7 cellular contexts compared by ENCODE assay signal in the genomic region with DNA sequence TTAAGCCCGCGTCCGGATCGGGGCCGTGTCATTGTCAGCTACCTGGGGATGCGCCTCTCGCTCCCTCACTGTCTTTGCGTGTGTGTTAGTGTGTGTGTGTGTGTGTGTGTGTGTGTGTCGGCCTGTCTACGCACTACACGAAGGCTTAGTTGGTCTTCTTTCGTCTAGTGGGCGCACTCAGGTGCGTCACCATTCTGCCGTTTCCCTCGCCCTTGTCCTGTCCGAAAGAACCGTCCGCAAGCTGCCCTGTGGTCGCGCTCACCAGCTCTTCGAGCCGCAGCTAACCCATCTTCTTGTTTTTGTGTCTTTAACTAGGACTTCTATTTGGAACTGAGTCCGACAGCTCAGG. TPM values are rescaled to one million over a fixed set of nuclear protein-coding genes. Genes with fewer than 3 reads are reported as not detected.
DNase-seq lines count a peak whose midpoint lies in the region; ATAC-seq, FAIRE-seq and TF ChIP-seq lines count a peak whose summit lies in the region.

No MANE protein-coding gene starts in this region.

- CTCF ChIA-PET in activated CD8-positive, alpha-beta T cell treated with anti-CD3 and anti-CD28 coated beads, Interleukin-2, amount 10 ng/mL, durations not matched to agents 7 days and 5 days (lab: Charles Lee), result interaction anchor here (1.4 kb wide), 1 partner anchor 23 kb away, joined by 3 read pairs; no protein-coding TSS in a partner anchor

- H3K4me3 ChIP-seq in HFF-Myc (replicated peaks; ENCODE audit: low read depth, low read length), result peak overlapping the region; percentile 39
- H3K4me3 ChIP-seq in iPS DF 6.9 (ENCODE audit: low read length), result peak overlapping the region; percentile 61; the same call in 1 of the 2 replicates
- H3K4me3 ChIP-seq in adrenal gland, result peak overlapping the region in 2 of 4 donors; percentile 11 to 56

- H3K4me1 Mint-ChIP-seq in activated CD8-positive, alpha-beta T cell treated with anti-CD3 and anti-CD28 coated beads, Interleukin-2, amount 10 ng/mL, durations not matched to agents 7 days and 5 days (ENCODE audit: low read depth), result peaks cover 7% of the 10 kb centered on the region
- H3K4me1 Mint-ChIP-seq in stimulated activated effector memory CD8-positive, alpha-beta T cell treated with anti-CD3 and anti-CD28 coated beads, Interleukin-12 subunit alpha, Interleukin-12 subunit beta, amount 100 ng/mL, for 72 hours, result peaks cover 19% of the 10 kb centered on the region

- H3K27ac ChIP-seq in iPS DF 6.9 (ENCODE audit: low read length) (no peak overlapping the region), adrenal gland (no peak overlapping the region)

- H3K36me3 ChIP-seq in iPS DF 6.9 (ENCODE audit: control insufficient read depth, insufficient read depth, low read length) (no peaks in the 10 kb centered on the region), adrenal gland (replicated peaks in 1 of 2) (no peaks in the 10 kb centered on the region)

- TF ChIP-seq CTCF in HFF-Myc (IDR thresholded peaks at IDR 0.05; ENCODE audit: low read depth, low read length, missing control alignments) (no peak), adrenal gland (IDR thresholded peaks at IDR 0.05) (no peak)

- no peak for TF ChIP-seq POLR2A in adrenal gland (IDR thresholded peaks at IDR 0.05)
- no peak for TF ChIP-seq POLR2A in H54 (IDR thresholded peaks at IDR 0.05; ENCODE audit: low read depth, low read length)

- H3K4me1 ChIP-seq in iPS DF 6.9 (ENCODE audit: control insufficient read depth, insufficient read depth, low read length), result peaks cover 5% of the 10 kb centered on the region; the same call in 1 of the 2 replicates
- no peaks in the 10 kb centered on the region for H3K4me1 ChIP-seq in adrenal gland (replicated peaks in 1 of 2)

- no peaks in the 10 kb centered on the region for H3K9me3 Mint-ChIP-seq in activated CD8-positive, alpha-beta T cell treated with anti-CD3 and anti-CD28 coated beads, Interleukin-2, amount 10 ng/mL, durations not matched to agents 7 days and 5 days (ENCODE audit: insufficient read depth)
- H3K9me3 Mint-ChIP-seq in stimulated activated effector memory CD8-positive, alpha-beta T cell treated with anti-CD3 and anti-CD28 coated beads, Interleukin-12 subunit alpha, Interleukin-12 subunit beta, amount 100 ng/mL, for 72 hours, result no peaks in the 10 kb centered on the region

- no CpG with 5 or more reads among the region's 24 CpGs for WGBS in iPS DF 6.9 (ENCODE audit: insufficient coverage, insufficient read length)
- WGBS in adrenal gland, 4 donors, result 7 to 14% (median 9%) methylated on average over 13 to 24 of the region's 24 CpGs

- H3K27me3 Mint-ChIP-seq in activated CD8-positive, alpha-beta T cell treated with anti-CD3 and anti-CD28 coated beads, Interleukin-2, amount 10 ng/mL, durations not matched to agents 7 days and 5 days (ENCODE audit: low read depth), result peaks cover 65% of the 10 kb centered on the region

- peaks cover 9% of the 10 kb centered on the region; the same call in 1 of the 2 replicates for H3K27me3 ChIP-seq in iPS DF 6.9 (ENCODE audit: control insufficient read depth, insufficient read depth, low read length)
- H3K27me3 ChIP-seq in adrenal gland, result peaks cover 19% of the 10 kb centered on the region

- peaks cover 2% of the 10 kb centered on the region for H3K36me3 Mint-ChIP-seq in activated CD8-positive, alpha-beta T cell treated with anti-CD3 and anti-CD28 coated beads, Interleukin-2, amount 10 ng/mL, durations not matched to agents 7 days and 5 days (ENCODE audit: low read depth)
- no peaks in the 10 kb centered on the region for H3K36me3 Mint-ChIP-seq in stimulated activated effector memory CD8-positive, alpha-beta T cell treated with anti-CD3 and anti-CD28 coated beads, Interleukin-12 subunit alpha, Interleukin-12 subunit beta, amount 100 ng/mL, for 72 hours

- FAIRE-seq in H54 (lab: Jason Lieb, UNC), result no peak

- intact Hi-C loops in adrenal gland (cut with DNase I), result no loop called here

- H3K27ac Mint-ChIP-seq in activated CD8-positive, alpha-beta T cell treated with anti-CD3 and anti-CD28 coated beads, Interleukin-2, amount 10 ng/mL, durations not matched to agents 7 days and 5 days, result peak overlapping the region; percentile 6
- H3K27ac Mint-ChIP-seq in stimulated activated effector memory CD8-positive, alpha-beta T cell treated with anti-CD3 and anti-CD28 coated beads, Interleukin-12 subunit alpha, Interleukin-12 subunit beta, amount 100 ng/mL, for 72 hours, result no peak overlapping the region

- no peaks in the 10 kb centered on the region for H3K9me3 ChIP-seq in iPS DF 6.9 (ENCODE audit: control insufficient read depth, insufficient read depth, low read length)
- no peaks in the 10 kb centered on the region for H3K9me3 ChIP-seq in adrenal gland (replicated peaks in 1 of 3)

- POLR2A ChIA-PET in activated CD8-positive, alpha-beta T cell treated with anti-CD3 and anti-CD28 coated beads, Interleukin-2, amount 10 ng/mL, durations not matched to agents 7 days and 5 days (lab: Charles Lee), result interaction anchor here (0.6 kb wide), 1 partner anchor 1710 kb away, joined by 3 read pairs; no protein-coding TSS in a partner anchor

- DNase-seq in HFF-Myc (ENCODE audit: extremely low read depth, low read depth) (no peak), iPS DF 6.9 (ENCODE audit: low read depth, low spot score) (no peak), adrenal gland (no peak), H54 (ENCODE audit: insufficient read length, low spot score) (no peak)
- DNase-seq in activated CD8-positive, alpha-beta T cell treated with anti-CD3 and anti-CD28 coated beads, Interleukin-2, amount 10 ng/mL, durations not matched to agents 7 days and 5 days, result no peak
- no peak for DNase-seq in stimulated activated effector memory CD8-positive, alpha-beta T cell treated with anti-CD3 and anti-CD28 coated beads, Interleukin-12 subunit alpha, Interleukin-12 subunit beta, amount 100 ng/mL, for 72 hours (ENCODE audit: low spot score in 2 of 2)

- no peak for ATAC-seq in activated CD8-positive, alpha-beta T cell treated with anti-CD3 and anti-CD28 coated beads, Interleukin-2, amount 10 ng/mL, durations not matched to agents 7 days and 5 days
- no peak for ATAC-seq in stimulated activated effector memory CD8-positive, alpha-beta T cell treated with anti-CD3 and anti-CD28 coated beads, Interleukin-12 subunit alpha, Interleukin-12 subunit beta, amount 100 ng/mL, for 72 hours
- ATAC-seq in GM21360 (IDR thresholded peaks at IDR 0.05; ENCODE audit: unreplicated experiment), result no peak

- H3K4me3 Mint-ChIP-seq in activated CD8-positive, alpha-beta T cell treated with anti-CD3 and anti-CD28 coated beads, Interleukin-2, amount 10 ng/mL, durations not matched to agents 7 days and 5 days, result peak overlapping the region; percentile 62
- H3K4me3 Mint-ChIP-seq in stimulated activated effector memory CD8-positive, alpha-beta T cell treated with anti-CD3 and anti-CD28 coated beads, Interleukin-12 subunit alpha, Interleukin-12 subunit beta, amount 100 ng/mL, for 72 hours, result peak overlapping the region; percentile 68

RNA-seq across cellular contexts. Expression of gene PAQR9, which starts 0.7 kb away (rescaled TPM):
- not detected for total RNA-seq in activated CD8-positive, alpha-beta T cell treated with anti-CD3 and anti-CD28 coated beads, Interleukin-2, amount 10 ng/mL, durations not matched to agents 7 days and 5 days
- total RNA-seq in adrenal gland, result under 1 TPM in 4 of 8 donors, not detected in 4; 0.13 to 0.57 (median 0.16) TPM
- polyA plus RNA-seq in adrenal gland, result under 1 TPM in 1 of 3 donors, not detected in 2; 0.20 TPM

RNA-seq across cellular contexts. Expression of gene U2SURP, which starts 37.2 kb away (rescaled TPM):
- 100 to 1,000 TPM; 123 to 124 TPM for total RNA-seq in activated CD8-positive, alpha-beta T cell treated with anti-CD3 and anti-CD28 coated beads, Interleukin-2, amount 10 ng/mL, durations not matched to agents 7 days and 5 days
- total RNA-seq in adrenal gland, result 10 to 100 TPM; 18.6 to 77.2 (median 53.8) TPM
- polyA plus RNA-seq in adrenal gland, result 10 to 100 TPM; 46.3 to 87.8 (median 61.6) TPM
